Comparison of ENCODE assay signal across 8 cellular contexts in the genomic region with DNA sequence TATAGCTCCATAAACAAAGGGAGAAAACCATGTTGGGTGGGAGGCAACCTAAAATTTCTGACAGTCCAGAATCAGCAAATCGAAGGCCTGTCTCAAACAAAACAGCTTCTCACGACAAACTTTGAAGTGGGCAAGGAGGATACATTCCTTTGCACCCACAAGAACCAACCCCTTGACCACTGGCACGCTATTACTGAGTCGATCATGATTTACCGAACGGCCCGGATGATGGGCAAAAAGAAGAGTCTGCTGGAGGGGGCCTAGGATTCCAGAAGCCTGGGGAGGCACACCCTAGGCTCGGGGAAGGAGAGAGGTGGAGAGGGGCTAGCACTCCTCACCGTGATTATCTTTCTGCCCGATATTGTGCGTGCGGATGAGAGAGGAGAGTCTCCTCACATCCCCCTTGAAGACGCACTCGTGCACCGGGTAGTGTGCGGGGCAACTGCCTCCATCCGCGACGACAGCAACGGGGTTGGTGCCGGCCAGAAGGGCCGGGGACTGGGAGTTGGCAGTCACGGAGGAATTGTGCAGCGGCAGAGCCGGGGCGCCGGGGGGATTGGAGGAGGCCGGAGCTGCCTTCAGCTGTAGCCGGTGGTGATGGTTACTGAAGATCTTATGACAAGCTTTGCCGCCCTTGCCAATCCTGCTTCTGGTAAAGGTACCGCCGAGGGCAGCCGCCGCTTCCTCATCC. TPM values are rescaled to one million over a fixed set of nuclear protein-coding genes. Genes with fewer than 3 reads are reported as not detected.
A peak's percentile ranks its signal among the peaks of the same experiment; 100 is the strongest.
DNase-seq lines count a peak whose midpoint lies in the region; ATAC-seq and TF ChIP-seq lines count a peak whose summit lies in the region.

No MANE protein-coding gene starts in this region.

- H3K36me3 ChIP-seq in HCT116 (ENCODE audit: control insufficient read depth in 1 of 2, insufficient read depth in 2 of 2, low read length in 2 of 2) = no peaks in the 10 kb centered on the region

- RAD21 ChIA-PET in HCT116 (lab: Charles Lee; ENCODE audit: low non-redundant PET in 1 of 2, low total read pairs in 2 of 2, uncharacterized antibody in 2 of 2, unreplicated experiment in 2 of 2) = no interaction called here

- no peak overlapping the region for H2AFZ ChIP-seq in HCT116 (ENCODE audit: low read depth, low read length, poor library complexity, severe bottlenecking)

- TF ChIP-seq RAD21 in HCT116 (IDR thresholded peaks at IDR 0.05; ENCODE audit: low read depth) = no peak

- peak overlapping the region; percentile 89 for H3K27ac ChIP-seq in HCT116 (ENCODE audit: low read depth, low read length)

- peak overlapping the region; percentile 74 for H3K4me2 ChIP-seq in HCT116 (ENCODE audit: low read length)

- H3K9me2 ChIP-seq in HCT116 (ENCODE audit: insufficient read depth) = no peaks in the 10 kb centered on the region

- peak; percentile 54 for ATAC-seq in HCT116

- POLR2A ChIA-PET in HCT116 (lab: Charles Lee) = interaction anchor here (0.6 to 2.9 kb wide), 9 partner anchors 7 to 61 kb away, joined by 3 to 17 read pairs (median 5); partner anchors contain the start of gene CTH

- H3K4me1 ChIP-seq in HCT116 (ENCODE audit: control insufficient read depth in 1 of 2, insufficient read depth in 2 of 2, low read length in 2 of 2) = peaks cover 10 to 19% of the 10 kb centered on the region in 2 experiments; a peak in 3 of 4 replicates

- H3K9ac ChIP-seq in HCT116 (ENCODE audit: low read length) = peak overlapping the region; percentile 91

- CTCF ChIA-PET in HCT116 (lab: Charles Lee) = no interaction called here

- intact Hi-C loops in HCT116 (cut with micrococcal nuclease) = loop anchor here (2.0 kb wide), 1 partner anchor 57 kb away; the partner anchor contains the start of gene CTH

- H3K4me3 ChIP-seq in HCT116 (replicated peaks in 1 of 2; ENCODE audit: low read depth in 1 of 2, low read length in 2 of 2) = peak overlapping the region; percentile 88 to 95
- H3K4me3 ChIP-seq in fibroblast of the aortic adventitia (ENCODE audit: low read depth, low read length) = peak overlapping the region; percentile 96

- H3K9me3 ChIP-seq in HCT116 (ENCODE audit: control insufficient read depth in 1 of 2, insufficient read depth in 1 of 2, low read depth in 1 of 2, low read length in 2 of 2) = no peaks in the 10 kb centered on the region

- no peaks in the 10 kb centered on the region for H3K27me3 ChIP-seq in HCT116 (ENCODE audit: insufficient read depth, low read length)

- H4K20me1 ChIP-seq in HCT116 (ENCODE audit: insufficient read depth) = peaks cover 9% of the 10 kb centered on the region; the same call in 1 of the 2 replicates

- H3K79me2 ChIP-seq in HCT116 (ENCODE audit: insufficient read depth, low read length) = peaks cover 61% of the 10 kb centered on the region

- BruUV-seq in HCT116 (replicated peaks; lab: Mats Ljungman, UMichigan) = no TSS peak

- no peak for TF ChIP-seq POLR2A in HCT116 (IDR thresholded peaks at IDR 0.05; ENCODE audit: borderline replicate concordance, extremely low read depth, insufficient read depth, insufficient read length)

- peak; percentile 22 for DNase-seq in NOMO-1 treated with dmso at 0.1 percent for 144 hours (lab: John Stamatoyannopoulos, UW; ENCODE audit: unreplicated experiment)
- DNase-seq in NOMO-1 treated with DMSO at 0.1 percent for 48 hours (lab: John Stamatoyannopoulos, UW; ENCODE audit: unreplicated experiment) = no peak
- no peak for DNase-seq in HCT116 (ENCODE audit: low read depth, low spot score)
- peak; percentile 93 for DNase-seq in M059J (ENCODE audit: low read depth)
- DNase-seq in activated CD8-positive, alpha-beta memory T cell treated with anti-CD3 and anti-CD28 coated beads, Interleukin-2, amount 50 U/mL, for 48 hours = peak; percentile 70
- peak; percentile 80 for DNase-seq in fibroblast of the aortic adventitia (ENCODE audit: low read depth)
- DNase-seq in nucleus accumbens (lab: John Stamatoyannopoulos, UW) = peak in 34 of 56 donors; percentile 19 to 82 (median 55)
- no peak for DNase-seq in SHP77 treated with DMSO at 0.1 percent for 48 hours (lab: John Stamatoyannopoulos, UW)

- TF ChIP-seq CTCF in HCT116 (IDR thresholded peaks at IDR 0.05 in 2 of 3, conservative IDR thresholded peaks at IDR 0.05 in 1 of 3; ENCODE audit: borderline replicate concordance in 1 of 3, insufficient read depth in 1 of 3, low read depth in 2 of 3, low read length in 2 of 3) (no peak), fibroblast of the aortic adventitia (IDR thresholded peaks at IDR 0.05; ENCODE audit: insufficient read depth, low read length) (no peak)

TF ChIP-seq in HCT116, 20 proteins besides CTCF, POLR2A, EP300 and RAD21:
- TF ChIP-seq TCF7L2 (IDR thresholded peaks at IDR 0.05; ENCODE audit: borderline replicate concordance, extremely low read depth, insufficient read depth, insufficient read length) = no peak
- TF ChIP-seq ZFX (IDR thresholded peaks at IDR 0.05) = peak; percentile 26; the same call in 1 of the 2 replicates

RNA-seq across cellular contexts. Expression of gene ANKRD13C, which starts 0.7 kb away (rescaled TPM):
- 21.1 TPM for total RNA-seq in HCT116 (2021; ENCODE audit: unreplicated experiment)
- 4.4 and 5.6 TPM in 2 replicates for polyA plus RNA-seq in HCT116 (2012)
- total RNA-seq in M059J (2014; rRNA removed; shearing (Covaris generic)) = 33.6 and 33.7 TPM in 2 replicates
- 34.3 and 37.7 TPM in 2 replicates for total RNA-seq in fibroblast of the aortic adventitia (ENCODE audit: low replicate concordance)

RNA-seq across cellular contexts. Expression of gene CTH, which starts 57.3 kb away (rescaled TPM):
- total RNA-seq in HCT116 (2021; ENCODE audit: unreplicated experiment) = 14.7 TPM
- polyA plus RNA-seq in HCT116 (2012) = 7.4 and 9.9 TPM in 2 replicates
- 3.7 and 5.9 TPM in 2 replicates for total RNA-seq in M059J (2014; rRNA removed; shearing (Covaris generic))
- total RNA-seq in fibroblast of the aortic adventitia (ENCODE audit: low replicate concordance) = 2.4 and 7.6 TPM in 2 replicates

Comparison
In these comparisons a context has a peak if more than half of its experiments do, and no peak if none do; other contexts are left out.
1. DNase-seq: peak in NOMO-1 treated with dmso at 0.1 percent for 144 hours (single experiment), M059J (single experiment), activated CD8-positive, alpha-beta memory T cell treated with anti-CD3 and anti-CD28 coated beads, Interleukin-2, amount 50 U/mL, for 48 hours (single experiment), fibroblast of the aortic adventitia (single experiment) and nucleus accumbens (34 of 56); none in NOMO-1 treated with DMSO at 0.1 percent for 48 hours (single experiment), HCT116 (single experiment) and SHP77 treated with DMSO at 0.1 percent for 48 hours (single experiment).